26 cellular contexts compared by ENCODE assay signal in genomic region chr2:127137741-127138140, GRCh38. TPM values are rescaled to one million over a fixed set of nuclear protein-coding genes. Genes with fewer than 3 reads are reported as not detected.
A peak's percentile ranks its signal among the peaks of the same experiment; 100 is the strongest.
DNase-seq lines count a peak whose midpoint lies in the region; ATAC-seq, FAIRE-seq and TF ChIP-seq lines count a peak whose summit lies in the region.
"Had no signal": no experiment of that assay in that cellular context is flagged by ENCODE, and none has a peak within 500 bp of the region (broad histone marks: within the 10 kb centered on the region; RNA-seq: fewer than 3 reads in every experiment).

No MANE protein-coding gene starts in this region.

- H3K36me3 ChIP-seq in HepG2 (replicated peaks in 1 of 2; ENCODE audit: control insufficient read depth in 1 of 2, insufficient read depth in 2 of 2, low read length in 2 of 2): no peaks in the 10 kb centered on the region
- H3K36me3 ChIP-seq in right lobe of liver: no peaks in the 10 kb centered on the region
- H3K36me3 ChIP-seq in mucosa of descending colon (ENCODE audit: low read depth): no peaks in the 10 kb centered on the region

- no peak overlapping the region for H2AFZ ChIP-seq in HepG2 (ENCODE audit: low read length)
- H2AFZ ChIP-seq: GM23338, PC-9 had no signal

- no peak overlapping the region for H3K9ac ChIP-seq in HepG2 (ENCODE audit: insufficient read depth, low read depth, low read length)

- no peak overlapping the region for H3K4me2 ChIP-seq in HepG2 (ENCODE audit: low read depth, low read length)
- H3K4me2 ChIP-seq: GM23338, PC-9 had no signal

- no peak for TF ChIP-seq POLR2A in HepG2 (IDR thresholded peaks at IDR 0.05; ENCODE audit: insufficient read depth in 1 of 2, low read depth in 2 of 2, low read length in 2 of 2)
- TF ChIP-seq POLR2A in right lobe of liver (IDR thresholded peaks at IDR 0.05): no peak

- no peak for TF ChIP-seq CTCF in HepG2 (CRISPR knock-in tag; IDR thresholded peaks at IDR 0.05)
- no peak for TF ChIP-seq CTCF in right lobe of liver (IDR thresholded peaks at IDR 0.05)
- TF ChIP-seq CTCF in nephron (IDR thresholded peaks at IDR 0.05; ENCODE audit: unreplicated experiment in 3 of 3): no peak
- no peak for TF ChIP-seq CTCF in mucosa of descending colon (IDR thresholded peaks at IDR 0.05)

- no peaks in the 10 kb centered on the region for H3K9me3 ChIP-seq in HepG2 (ENCODE audit: low read length)
- no peaks in the 10 kb centered on the region for H3K9me3 ChIP-seq in right lobe of liver
- no peaks in the 10 kb centered on the region for H3K9me3 ChIP-seq in mucosa of descending colon

- H3K27me3 ChIP-seq in HepG2 (ENCODE audit: control insufficient read depth in 1 of 2, insufficient read depth in 2 of 2, low read length in 2 of 2): peaks cover 7 to 31% of the 10 kb centered on the region in 2 experiments
- no peaks in the 10 kb centered on the region for H3K27me3 ChIP-seq in right lobe of liver

- no peaks in the 10 kb centered on the region for H4K20me1 ChIP-seq in HepG2 (ENCODE audit: insufficient read depth, low read length)

- H3K4me3 Mint-ChIP-seq in nephron: no peak overlapping the region
- H3K4me3 Mint-ChIP-seq: CD4-positive, alpha-beta memory T cell; GM23338 had no signal

- no peak for DNase-seq in HepG2 (ENCODE audit: low spot score)
- DNase-seq in right lobe of liver: no peak
- DNase-seq in urothelium cell line (ENCODE audit: low spot score): no peak
- DNase-seq in NCI-H82 treated with DMSO at 0.1 percent for 48 hours (lab: John Stamatoyannopoulos, UW; ENCODE audit: unreplicated experiment): no peak
- no peak for DNase-seq in retina
- DNase-seq in mucosa of descending colon: no peak
- DNase-seq: CD4-positive, alpha-beta memory T cell; COR-L47; HCEC 1CT; Kasumi-1; MV-4-11; NCI-H1105; NCI-H1436 treated with DMSO at 0.1 percent for 48 hours; NCI-H187 treated with DMSO at 0.1 percent for 48 hours; NCI-H2107; NCI-H524; NCI-H748 treated with DMSO at 0.1 percent for 48 hours; NK-92 treated with Interleukin-12 subunit alpha and Interleukin-12 subunit beta, amount 100 ng/mL, for 24 hours; PC-9; Right ventricle myocardium superior; RPMI8226 had no signal

- H3K36me3 Mint-ChIP-seq in nephron (ENCODE audit: low read depth): peaks cover 5% of the 10 kb centered on the region
- H3K36me3 Mint-ChIP-seq: CD4-positive, alpha-beta memory T cell had no signal

- WGBS in HepG2 (ENCODE audit: low lambda C conversion rate): 70% methylated on average over 14 of the region's 15 CpGs
- WGBS in right lobe of liver (ENCODE audit: insufficient coverage, low coverage, low lambda C conversion rate, missing lambda C conversion rate): 80% methylated on average over 1 of the region's 15 CpGs

- no peaks in the 10 kb centered on the region for H3K79me2 ChIP-seq in HepG2 (ENCODE audit: insufficient read depth, low read length)

- peaks cover 8% of the 10 kb centered on the region for H3K9me3 Mint-ChIP-seq in nephron

- no peak for TF ChIP-seq RAD21 in HepG2 (CRISPR knock-in tag; IDR thresholded peaks at IDR 0.05)

- intact Hi-C loops in HepG2 (cut with micrococcal nuclease; ENCODE audit: unreplicated experiment): no loop called here
- intact Hi-C loops in right lobe of liver (cut with DNase I): no loop called here
- intact Hi-C loops in mucosa of descending colon (cut with DNase I, micrococcal nuclease): no loop called here

- ATAC-seq in HepG2: peak; percentile 21; the same call in 2 of the 3 replicates
- no peak for ATAC-seq in right lobe of liver
- ATAC-seq in mucosa of descending colon: no peak
- ATAC-seq: GM23338 had no signal

- H3K4me3 ChIP-seq in HepG2 (replicated peaks in 1 of 3; ENCODE audit: insufficient read depth in 1 of 3, low read depth in 2 of 3, low read length in 3 of 3) (no peak overlapping the region), right lobe of liver (no peak overlapping the region), mucosa of descending colon (no peak overlapping the region)
- H3K4me3 ChIP-seq: GM23338, PC-9 had no signal

- H3K4me1 ChIP-seq in HepG2 (ENCODE audit: insufficient read depth, low read length) (no peaks in the 10 kb centered on the region), right lobe of liver (no peaks in the 10 kb centered on the region), mucosa of descending colon (ENCODE audit: low read depth) (no peaks in the 10 kb centered on the region)

- peaks cover 4% of the 10 kb centered on the region for H3K27me3 Mint-ChIP-seq in nephron (ENCODE audit: low read depth)

- peak overlapping the region in 2 of 3 experiments; percentile 65 to 82 for H3K27ac Mint-ChIP-seq in nephron
- H3K27ac Mint-ChIP-seq: CD4-positive, alpha-beta memory T cell; GM23338 had no signal

- in situ Hi-C loops in HepG2 (cut with HindIII; ENCODE audit: extremely low pct_ligation_motif_present, low pct_unique_long_range_greater_than_20kb): no loop called here

- CTCF ChIA-PET in HepG2 (lab: Yijun Ruan, JAX; ENCODE audit: low intra/inter-chr PET ratio, low total read pairs): no interaction called here

- FAIRE-seq in HepG2 (lab: Jason Lieb, UNC): no peak
- FAIRE-seq in urothelium cell line (lab: Jason Lieb, UNC): peak; percentile 81
- FAIRE-seq: G401.6 had no signal

- no TSS peak for BruUV-seq in HepG2 (replicated peaks; lab: Mats Ljungman, UMichigan)

- peaks cover 46% of the 10 kb centered on the region for H3K4me1 Mint-ChIP-seq in nephron
- H3K4me1 Mint-ChIP-seq: GM23338 had no signal

- TF ChIP-seq EP300 in HepG2 (IDR thresholded peaks at IDR 0.05; ENCODE audit: low read depth in 2 of 2, low read length in 2 of 2) (no peak), HepG2 (CRISPR knock-in tag; IDR thresholded peaks at IDR 0.05; ENCODE audit: borderline replicate concordance) (no peak)

- POLR2A ChIA-PET in HepG2 (lab: Yijun Ruan, JAX): no interaction called here

- H3K27ac ChIP-seq in HepG2 (ENCODE audit: extremely low read length, insufficient read depth, low read length) (no peak overlapping the region), right lobe of liver (no peak overlapping the region), cingulate gyrus (ENCODE audit: low read depth, low read length) (peak overlapping the region; percentile 1)
- H3K27ac ChIP-seq: HL-60, PC-9 had no signal

TF ChIP-seq in HepG2, 621 proteins besides CTCF, POLR2A, EP300 and RAD21:
- TF ChIP-seq ATF3 (CRISPR knock-in tag; IDR thresholded peaks at IDR 0.05) (no peak), ZNF780A (CRISPR knock-in tag; IDR thresholded peaks at IDR 0.05) (no peak), XRCC5 (optimal IDR thresholded peaks at IDR 0.05; ENCODE audit: low read length) (no peak)

RNA-seq across cellular contexts. Expression of gene BIN1, which starts 30.8 kb away (rescaled TPM):
- total RNA-seq in HepG2 (2016; rRNA removed; fragmentation: Illumina TruSeq; extraction: Trizol) (0.93 and 0.98 TPM in 2 replicates), right lobe of liver (10 to 100 TPM; 20.4 to 30.8 (median 26.3) TPM), mucosa of descending colon (10 to 100 TPM; 37.6 to 65.7 (median 46.3) TPM)
- 0.61 and 1.1 TPM in 2 replicates for total RNA-seq in HepG2 (2016; cell fraction: cytosol; rRNA removed; fragmentation: Illumina TruSeq; extraction: Trizol; ENCODE audit: low read depth)
- 0.58 and 0.97 TPM in 2 replicates for total RNA-seq in HepG2 (2016; cell fraction: insoluble cytoplasmic fraction; rRNA removed; fragmentation: Illumina TruSeq; extraction: Trizol)
- 1.2 TPM in 2 replicates for total RNA-seq in HepG2 (2016; cell fraction: membrane; rRNA removed; fragmentation: Illumina TruSeq; extraction: Trizol)
- total RNA-seq in HepG2 (2016; cell fraction: nucleus; rRNA removed; fragmentation: Illumina TruSeq; extraction: Trizol): 0.28 and 0.41 TPM in 2 replicates
- 0.51 and 1.2 TPM in 2 replicates for polyA plus RNA-seq in HepG2 (2011; rRNA removed)
- polyA plus RNA-seq in HepG2 (2011; cell fraction: cytosol; rRNA removed): 0.42 and 1.3 TPM in 2 replicates
- polyA plus RNA-seq in HepG2 (2011; cell fraction: nucleus; rRNA removed): 1.2 and 2.2 TPM in 2 replicates
- polyA plus RNA-seq in HepG2 (2012): 1.3 and 1.6 TPM in 2 replicates
- polyA plus RNA-seq in HepG2 (2016; cell fraction: cytosol; fragmentation: Illumina TruSeq; extraction: Trizol; ENCODE audit: low read depth): 0.84 and 1.2 TPM in 2 replicates
- polyA plus RNA-seq in HepG2 (2016; cell fraction: insoluble cytoplasmic fraction; fragmentation: Illumina TruSeq; extraction: Trizol; ENCODE audit: low read depth): 1.0 and 1.9 TPM in 2 replicates
- 0.97 and 1.1 TPM in 2 replicates for polyA plus RNA-seq in HepG2 (2016; cell fraction: membrane; fragmentation: Illumina TruSeq; extraction: Trizol; ENCODE audit: low read depth)
- 0.85 and 0.91 TPM in 2 replicates for polyA plus RNA-seq in HepG2 (2016; cell fraction: nucleus; fragmentation: Illumina TruSeq; extraction: Trizol; ENCODE audit: insufficient read depth, low read depth)
- polyA minus RNA-seq in HepG2 (2011; rRNA and poly(A)+ RNA removed; ENCODE audit: low replicate concordance): 0.84 and 28.9 TPM in 2 replicates
- 0.59 and 0.79 TPM in 2 replicates for polyA minus RNA-seq in HepG2 (2011; cell fraction: cytosol; rRNA and poly(A)+ RNA removed)
- polyA minus RNA-seq in HepG2 (2011; cell fraction: nucleus; rRNA and poly(A)+ RNA removed): 0.50 and 0.90 TPM in 2 replicates

Comparison
In these comparisons a context has a peak if more than half of its experiments do, and no peak if none do; other contexts are left out.
1. RNA of gene BIN1, which starts 30.8 kb away (total RNA-seq): 37.6 to 65.7 TPM in mucosa of descending colon and 20.4 to 30.8 TPM in right lobe of liver; 0.28 to 1.2 TPM in HepG2; every median in the first group is over 4 times any median in the second.